ENCODE assay signal across 9 cellular contexts in the genomic region with DNA sequence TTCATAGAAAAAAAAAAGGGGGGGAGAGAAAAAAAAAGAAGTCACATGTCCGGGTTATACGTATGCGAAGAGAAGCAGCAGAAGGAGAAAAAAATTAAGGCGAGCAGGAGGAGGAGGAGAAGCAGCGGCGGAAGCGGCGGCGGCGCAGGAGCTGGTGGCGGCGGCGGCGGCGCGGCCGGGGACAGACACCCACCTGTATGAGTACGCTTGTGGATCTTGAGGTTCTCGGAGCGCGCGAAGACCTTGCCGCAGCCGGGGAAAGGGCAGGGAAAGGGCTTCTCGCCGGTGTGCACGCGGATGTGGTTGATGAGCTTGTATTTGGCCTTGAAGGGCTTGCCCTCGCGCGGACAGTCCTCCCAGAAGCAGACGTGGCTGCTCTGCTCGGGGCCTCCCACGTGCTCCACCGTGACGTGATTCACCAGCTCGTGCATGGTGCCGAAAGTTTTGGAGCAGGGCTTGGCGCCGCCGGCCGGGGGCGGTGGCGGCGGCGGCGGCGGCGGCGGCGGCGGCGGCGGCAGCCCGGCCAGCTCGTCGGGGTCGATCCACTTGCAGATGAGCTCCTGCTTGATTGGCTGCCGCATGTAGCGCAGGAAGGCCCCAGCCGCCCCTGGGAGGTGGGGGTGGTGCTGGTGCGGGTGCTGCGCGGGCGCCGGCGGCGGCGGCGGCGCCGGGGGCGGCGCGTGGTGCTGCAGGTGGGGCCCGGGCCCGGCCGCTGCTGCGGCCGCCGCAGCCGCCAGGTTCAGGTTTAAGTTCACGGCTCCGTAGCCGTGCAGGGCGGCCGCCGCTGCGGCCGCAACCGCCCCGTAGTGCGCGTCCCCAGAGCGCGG. TPM values are rescaled to one million over a fixed set of nuclear protein-coding genes. Genes with fewer than 3 reads are reported as not detected.
A peak's percentile ranks its signal among the peaks of the same experiment; 100 is the strongest.
DNase-seq lines count a peak whose midpoint lies in the region; ATAC-seq and TF ChIP-seq lines count a peak whose summit lies in the region.
"Had no signal": no experiment of that assay in that cellular context is flagged by ENCODE, and none has a peak within 500 bp of the region (broad histone marks: within the 10 kb centered on the region; RNA-seq: fewer than 3 reads in every experiment).

No MANE protein-coding gene starts in this region.

- H3K9me3 Mint-ChIP-seq in naive thymus-derived CD4-positive, alpha-beta T cell = peaks cover 3 to 50% (median 27%) of the 10 kb centered on the region in 11 donors

- peak overlapping the region in 8 of 9 donors; percentile 53 to 91 (median 86) for H3K27ac Mint-ChIP-seq in naive thymus-derived CD4-positive, alpha-beta T cell

- no peaks in the 10 kb centered on the region; the same call in 1 of the 2 replicates for H3K36me3 ChIP-seq in Panc1 (ENCODE audit: control insufficient read depth, insufficient read depth, low read length)
- no peaks in the 10 kb centered on the region for H3K36me3 ChIP-seq in naive thymus-derived CD4-positive, alpha-beta T cell (ENCODE audit: control insufficient read depth in 2 of 3, insufficient read depth in 3 of 3, low read length in 3 of 3)

- no peaks in the 10 kb centered on the region for H3K9me3 ChIP-seq in Panc1 (ENCODE audit: control insufficient read depth, insufficient read depth, low read depth, low read length)
- peaks cover 0 to 30% (median 0%) of the 10 kb centered on the region in 3 experiments for H3K9me3 ChIP-seq in naive thymus-derived CD4-positive, alpha-beta T cell (ENCODE audit: control insufficient read depth in 2 of 3, low read length in 3 of 3)

- peak; percentile 78 for DNase-seq in ACHN
- no peak for DNase-seq in Panc1 (ENCODE audit: low read depth, low spot score)
- peak; percentile 36 for DNase-seq in central memory CD4-positive, alpha-beta T cell
- DNase-seq in naive thymus-derived CD4-positive, alpha-beta T cell = peak in 1 of 9 donors; percentile 49
- no peak for DNase-seq in cortex of kidney (lab: John Stamatoyannopoulos, UW)
- no peak for DNase-seq in GOT3 (lab: John Stamatoyannopoulos, UW)

- no peak for TF ChIP-seq CTCF in Panc1 (IDR thresholded peaks at IDR 0.05)

- CTCF ChIA-PET in Panc1 (lab: Charles Lee) = no interaction called here
- CTCF ChIA-PET in naive thymus-derived CD4-positive, alpha-beta T cell (lab: Charles Lee) = interaction anchor here (0.6 to 0.9 kb wide), 2 partner anchors 17 to 29 kb away, joined by 3 to 4 read pairs; no protein-coding TSS in a partner anchor

- in situ Hi-C loops in ACHN (cut with HindIII; ENCODE audit: low pct_ligation_motif_present, low pct_unique_long_range_greater_than_20kb, low sequenced_read_pairs) = no loop called here
- in situ Hi-C loops in Panc1 (cut with HindIII; ENCODE audit: low pct_unique_long_range_greater_than_20kb, low sequenced_read_pairs) = no loop called here

- peaks cover 16% of the 10 kb centered on the region for H3K4me1 ChIP-seq in Panc1 (ENCODE audit: control insufficient read depth, insufficient read depth, low read length)
- H3K4me1 ChIP-seq in naive thymus-derived CD4-positive, alpha-beta T cell (ENCODE audit: control insufficient read depth in 2 of 2, insufficient read depth in 2 of 2, low read length in 2 of 2) = peaks cover 0 to 10% of the 10 kb centered on the region in 2 donors

- H3K27ac ChIP-seq in Panc1 (ENCODE audit: low read length) = peak overlapping the region; percentile 95
- H3K27ac ChIP-seq in naive thymus-derived CD4-positive, alpha-beta T cell (ENCODE audit: low read depth, low read length) = no peak overlapping the region

- peaks cover 0 to 28% (median 3%) of the 10 kb centered on the region in 5 donors for H3K36me3 Mint-ChIP-seq in naive thymus-derived CD4-positive, alpha-beta T cell

- H3K27me3 ChIP-seq in Panc1 (ENCODE audit: control insufficient read depth, insufficient read depth, low read length) = no peaks in the 10 kb centered on the region
- peaks cover 47 to 75% of the 10 kb centered on the region in 2 donors for H3K27me3 ChIP-seq in naive thymus-derived CD4-positive, alpha-beta T cell (ENCODE audit: control insufficient read depth in 2 of 2, insufficient read depth in 2 of 2, low read length in 2 of 2)

- peaks cover 68 to 80% (median 70%) of the 10 kb centered on the region in 5 donors for H3K27me3 Mint-ChIP-seq in naive thymus-derived CD4-positive, alpha-beta T cell

- BruUV-seq in Panc1 (replicated peaks; lab: Mats Ljungman, UMichigan) = no TSS peak

- POLR2A ChIA-PET in Panc1 (lab: Charles Lee) = interaction anchor here (0.7 kb wide), 1 partner anchor 99 kb away, joined by 4 read pairs; no protein-coding TSS in a partner anchor
- POLR2A ChIA-PET in naive thymus-derived CD4-positive, alpha-beta T cell (lab: Charles Lee) = interaction anchor here (0.6 to 1.2 kb wide), 5 partner anchors 9 to 781 kb away, joined by 3 to 4 read pairs (median 3); a partner anchor contains a TSS

- H3K4me3 Mint-ChIP-seq in naive thymus-derived CD4-positive, alpha-beta T cell = peak overlapping the region; percentile 82 to 95 (median 86)

- ATAC-seq in GM19372 (IDR thresholded peaks at IDR 0.05; ENCODE audit: low read depth, unreplicated experiment) (peak; percentile 44), Panc1 (peak; percentile 83), GM21717 (IDR thresholded peaks at IDR 0.05; ENCODE audit: unreplicated experiment) (no peak)
- peak; percentile 48 for ATAC-seq in naive thymus-derived CD4-positive, alpha-beta T cell

- peaks cover 18 to 34% (median 25%) of the 10 kb centered on the region in 7 donors for H3K4me1 Mint-ChIP-seq in naive thymus-derived CD4-positive, alpha-beta T cell

- intact Hi-C loops in Panc1 (cut with micrococcal nuclease; ENCODE audit: unreplicated experiment) = loop anchor here (5.0 kb wide), 2 partner anchors 53 to 313 kb away; no protein-coding TSS in a partner anchor
- intact Hi-C loops in naive thymus-derived CD4-positive, alpha-beta T cell (cut with micrococcal nuclease) = loop anchor here in 1 of 2 donors (1.0 to 10.0 kb wide), 4 partner anchors 10 to 615 kb away; a partner anchor contains a TSS

- H3K4me3 ChIP-seq in Panc1 (ENCODE audit: low read depth in 2 of 2, low read length in 2 of 2) = peak overlapping the region; percentile 59 to 69
- no peak overlapping the region for H3K4me3 ChIP-seq in naive thymus-derived CD4-positive, alpha-beta T cell (ENCODE audit: low read length)

RNA-seq across cellular contexts. Expression of a gene that starts 1.4 kb away (rescaled TPM):
- total RNA-seq in Panc1 (2021; ENCODE audit: unreplicated experiment) = 5.2 TPM
- 2.8 TPM for polyA plus RNA-seq in Panc1 (2012; ENCODE audit: insufficient read length)
- not detected for total RNA-seq in naive thymus-derived CD4-positive, alpha-beta T cell
- polyA plus RNA-seq in naive thymus-derived CD4-positive, alpha-beta T cell = not detected
- total RNA-seq: epithelial cell of proximal tubule had no signal

RNA-seq across cellular contexts. Expression of a gene that starts 11.4 kb away (rescaled TPM):
- 54.5 TPM for total RNA-seq in Panc1 (2021; ENCODE audit: unreplicated experiment)
- polyA plus RNA-seq in Panc1 (2012; ENCODE audit: insufficient read length) = 43.4 TPM
- under 1 TPM in 1 of 5 experiments, not detected in 4; 0.51 TPM for total RNA-seq in naive thymus-derived CD4-positive, alpha-beta T cell
- not detected for polyA plus RNA-seq in naive thymus-derived CD4-positive, alpha-beta T cell
- total RNA-seq: epithelial cell of proximal tubule had no signal

Comparison
In these comparisons a context has a peak if more than half of its experiments do, and no peak if none do; other contexts are left out.
1. DNase-seq: peak in ACHN (single experiment) and central memory CD4-positive, alpha-beta T cell (single experiment); none in Panc1 (single experiment), cortex of kidney (single experiment) and GOT3 (single experiment).
2. RNA of a gene that starts 11.4 kb away (total RNA-seq): 54.5 TPM in Panc1 (single experiment); 0.51 TPM in naive thymus-derived CD4-positive, alpha-beta T cell; every median in the first group is over 10 times any median in the second.